In the genomic region with DNA sequence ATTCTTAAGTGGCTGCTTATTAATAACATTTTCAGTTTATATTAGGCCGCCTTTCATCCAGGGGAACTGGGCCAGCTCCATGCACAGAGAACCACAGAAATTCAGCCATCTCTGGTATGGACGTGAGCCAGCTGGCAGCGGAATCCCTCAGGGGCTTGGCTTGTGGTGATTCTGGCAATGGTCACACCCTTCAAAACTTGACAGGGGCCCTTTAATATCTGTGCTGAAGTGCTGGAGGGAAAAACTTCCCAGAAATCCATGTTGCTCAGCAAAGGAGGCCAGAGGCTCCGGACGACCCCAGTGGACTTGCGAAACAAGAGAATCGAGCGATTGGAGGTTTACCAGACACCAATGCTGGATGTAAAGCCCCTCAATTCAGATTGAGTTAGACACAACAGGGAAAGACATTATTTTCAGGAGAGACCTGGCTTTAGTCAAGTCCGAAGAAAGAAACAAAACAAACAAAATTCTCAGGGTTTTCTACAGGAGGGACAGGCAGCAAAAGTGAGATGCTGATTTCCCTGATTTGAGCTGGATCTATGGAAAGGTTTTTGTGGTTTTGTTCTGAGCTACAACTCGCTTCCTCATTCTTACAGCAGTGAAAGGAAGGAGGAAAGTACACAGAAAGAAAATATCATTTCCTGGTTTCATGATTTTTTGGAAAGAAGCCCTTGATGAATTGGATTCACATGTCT, we compare ENCODE assay signal across 1 cellular context.
TF ChIP-seq lines count a peak whose summit lies in the region.

No MANE protein-coding gene starts in this region.

TF ChIP-seq in SK-N-SH, 30 proteins besides CTCF, POLR2A, EP300 and RAD21 (continued from another document):
- TF ChIP-seq, protein P1, sequence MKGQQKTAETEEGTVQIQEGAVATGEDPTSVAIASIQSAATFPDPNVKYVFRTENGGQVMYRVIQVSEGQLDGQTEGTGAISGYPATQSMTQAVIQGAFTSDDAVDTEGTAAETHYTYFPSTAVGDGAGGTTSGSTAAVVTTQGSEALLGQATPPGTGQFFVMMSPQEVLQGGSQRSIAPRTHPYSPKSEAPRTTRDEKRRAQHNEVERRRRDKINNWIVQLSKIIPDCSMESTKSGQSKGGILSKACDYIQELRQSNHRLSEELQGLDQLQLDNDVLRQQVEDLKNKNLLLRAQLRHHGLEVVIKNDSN (IDR thresholded peaks at IDR 0.05; ENCODE audit: borderline replicate concordance, low read depth) = no peak
- no peak for TF ChIP-seq FOXJ3 (CRISPR knock-in tag; IDR thresholded peaks at IDR 0.05)
- TF ChIP-seq, protein P2, sequence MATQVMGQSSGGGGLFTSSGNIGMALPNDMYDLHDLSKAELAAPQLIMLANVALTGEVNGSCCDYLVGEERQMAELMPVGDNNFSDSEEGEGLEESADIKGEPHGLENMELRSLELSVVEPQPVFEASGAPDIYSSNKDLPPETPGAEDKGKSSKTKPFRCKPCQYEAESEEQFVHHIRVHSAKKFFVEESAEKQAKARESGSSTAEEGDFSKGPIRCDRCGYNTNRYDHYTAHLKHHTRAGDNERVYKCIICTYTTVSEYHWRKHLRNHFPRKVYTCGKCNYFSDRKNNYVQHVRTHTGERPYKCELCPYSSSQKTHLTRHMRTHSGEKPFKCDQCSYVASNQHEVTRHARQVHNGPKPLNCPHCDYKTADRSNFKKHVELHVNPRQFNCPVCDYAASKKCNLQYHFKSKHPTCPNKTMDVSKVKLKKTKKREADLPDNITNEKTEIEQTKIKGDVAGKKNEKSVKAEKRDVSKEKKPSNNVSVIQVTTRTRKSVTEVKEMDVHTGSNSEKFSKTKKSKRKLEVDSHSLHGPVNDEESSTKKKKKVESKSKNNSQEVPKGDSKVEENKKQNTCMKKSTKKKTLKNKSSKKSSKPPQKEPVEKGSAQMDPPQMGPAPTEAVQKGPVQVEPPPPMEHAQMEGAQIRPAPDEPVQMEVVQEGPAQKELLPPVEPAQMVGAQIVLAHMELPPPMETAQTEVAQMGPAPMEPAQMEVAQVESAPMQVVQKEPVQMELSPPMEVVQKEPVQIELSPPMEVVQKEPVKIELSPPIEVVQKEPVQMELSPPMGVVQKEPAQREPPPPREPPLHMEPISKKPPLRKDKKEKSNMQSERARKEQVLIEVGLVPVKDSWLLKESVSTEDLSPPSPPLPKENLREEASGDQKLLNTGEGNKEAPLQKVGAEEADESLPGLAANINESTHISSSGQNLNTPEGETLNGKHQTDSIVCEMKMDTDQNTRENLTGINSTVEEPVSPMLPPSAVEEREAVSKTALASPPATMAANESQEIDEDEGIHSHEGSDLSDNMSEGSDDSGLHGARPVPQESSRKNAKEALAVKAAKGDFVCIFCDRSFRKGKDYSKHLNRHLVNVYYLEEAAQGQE (IDR thresholded peaks at IDR 0.05; ENCODE audit: low read depth, low read length) = no peak
- TF ChIP-seq EZH2phosphoT487 (IDR thresholded peaks at IDR 0.05; ENCODE audit: borderline replicate concordance, low read depth) = no peak
- peak; percentile 56 for TF ChIP-seq RXRA (IDR thresholded peaks at IDR 0.05; ENCODE audit: borderline replicate concordance, low read depth)
- TF ChIP-seq NRF1 (IDR thresholded peaks at IDR 0.05; ENCODE audit: low read depth, low read length) = no peak
- peak; percentile 20; the same call in 1 of the 2 replicates for TF ChIP-seq ELF1 (IDR thresholded peaks at IDR 0.05)
- TF ChIP-seq POLR2AphosphoS5 (IDR thresholded peaks at IDR 0.05; ENCODE audit: low read depth, low read length) = peak; percentile 53
- TF ChIP-seq, protein P3, sequence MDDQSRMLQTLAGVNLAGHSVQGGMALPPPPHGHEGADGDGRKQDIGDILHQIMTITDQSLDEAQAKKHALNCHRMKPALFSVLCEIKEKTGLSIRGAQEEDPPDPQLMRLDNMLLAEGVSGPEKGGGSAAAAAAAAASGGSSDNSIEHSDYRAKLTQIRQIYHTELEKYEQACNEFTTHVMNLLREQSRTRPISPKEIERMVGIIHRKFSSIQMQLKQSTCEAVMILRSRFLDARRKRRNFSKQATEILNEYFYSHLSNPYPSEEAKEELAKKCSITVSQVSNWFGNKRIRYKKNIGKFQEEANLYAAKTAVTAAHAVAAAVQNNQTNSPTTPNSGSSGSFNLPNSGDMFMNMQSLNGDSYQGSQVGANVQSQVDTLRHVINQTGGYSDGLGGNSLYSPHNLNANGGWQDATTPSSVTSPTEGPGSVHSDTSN (IDR thresholded peaks at IDR 0.05) = peak; percentile 79
- no peak for TF ChIP-seq GABPA (IDR thresholded peaks at IDR 0.05; ENCODE audit: low read depth)
- no peak for TF ChIP-seq FOXM1 (IDR thresholded peaks at IDR 0.05; ENCODE audit: low read depth)
- TF ChIP-seq MXI1 (IDR thresholded peaks at IDR 0.05; ENCODE audit: low read depth, low read length) = no peak
- TF ChIP-seq, protein P4, sequence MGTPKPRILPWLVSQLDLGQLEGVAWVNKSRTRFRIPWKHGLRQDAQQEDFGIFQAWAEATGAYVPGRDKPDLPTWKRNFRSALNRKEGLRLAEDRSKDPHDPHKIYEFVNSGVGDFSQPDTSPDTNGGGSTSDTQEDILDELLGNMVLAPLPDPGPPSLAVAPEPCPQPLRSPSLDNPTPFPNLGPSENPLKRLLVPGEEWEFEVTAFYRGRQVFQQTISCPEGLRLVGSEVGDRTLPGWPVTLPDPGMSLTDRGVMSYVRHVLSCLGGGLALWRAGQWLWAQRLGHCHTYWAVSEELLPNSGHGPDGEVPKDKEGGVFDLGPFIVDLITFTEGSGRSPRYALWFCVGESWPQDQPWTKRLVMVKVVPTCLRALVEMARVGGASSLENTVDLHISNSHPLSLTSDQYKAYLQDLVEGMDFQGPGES (IDR thresholded peaks at IDR 0.05; ENCODE audit: low read depth, low read length) = no peak
- peak; percentile 38 for TF ChIP-seq JUND (IDR thresholded peaks at IDR 0.05)
- TF ChIP-seq, protein P5, sequence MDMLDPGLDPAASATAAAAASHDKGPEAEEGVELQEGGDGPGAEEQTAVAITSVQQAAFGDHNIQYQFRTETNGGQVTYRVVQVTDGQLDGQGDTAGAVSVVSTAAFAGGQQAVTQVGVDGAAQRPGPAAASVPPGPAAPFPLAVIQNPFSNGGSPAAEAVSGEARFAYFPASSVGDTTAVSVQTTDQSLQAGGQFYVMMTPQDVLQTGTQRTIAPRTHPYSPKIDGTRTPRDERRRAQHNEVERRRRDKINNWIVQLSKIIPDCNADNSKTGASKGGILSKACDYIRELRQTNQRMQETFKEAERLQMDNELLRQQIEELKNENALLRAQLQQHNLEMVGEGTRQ (IDR thresholded peaks at IDR 0.05; ENCODE audit: borderline replicate concordance, low read depth, low read length) = no peak
- TF ChIP-seq, protein P6, sequence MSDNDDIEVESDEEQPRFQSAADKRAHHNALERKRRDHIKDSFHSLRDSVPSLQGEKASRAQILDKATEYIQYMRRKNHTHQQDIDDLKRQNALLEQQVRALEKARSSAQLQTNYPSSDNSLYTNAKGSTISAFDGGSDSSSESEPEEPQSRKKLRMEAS (IDR thresholded peaks at IDR 0.05; ENCODE audit: low read depth) = peak; percentile 59; the same call in 1 of the 2 replicates
- 0 out of 2 replicates have a peak, but pooled peaks have one; percentile 34 for TF ChIP-seq SIN3A (IDR thresholded peaks at IDR 0.05; ENCODE audit: borderline replicate concordance, low read depth, low read length)
- TF ChIP-seq FOSL2 (IDR thresholded peaks at IDR 0.05; ENCODE audit: borderline replicate concordance, low read depth) = peak; percentile 45; the same call in 1 of the 2 replicates
- TF ChIP-seq CHD2 (IDR thresholded peaks at IDR 0.05; ENCODE audit: low read length, partially characterized antibody) = no peak
